8 cellular contexts compared by ENCODE assay signal in genomic region chr2:38274286-38275276, GRCh38.
DNase-seq lines count a peak whose midpoint lies in the region; ATAC-seq, FAIRE-seq and TF ChIP-seq lines count a peak whose summit lies in the region.

No MANE protein-coding gene starts in this region.

- ATAC-seq in GM21825 (IDR thresholded peaks at IDR 0.05; ENCODE audit: unreplicated experiment) (no peak), GM21723 (IDR thresholded peaks at IDR 0.05; ENCODE audit: unreplicated experiment) (no peak)

- H3K9me3 Mint-ChIP-seq in mesothelial cell of epicardium, result peaks cover 6% of the 10 kb centered on the region

- H3K4me3 ChIP-seq in AG04449 (ENCODE audit: low read depth, low read length), result no peak overlapping the region

- H3K36me3 Mint-ChIP-seq in mesothelial cell of epicardium, result peaks cover 4% of the 10 kb centered on the region

- no peak overlapping the region for H3K4me3 Mint-ChIP-seq in mesothelial cell of epicardium

- peak; percentile 40 for TF ChIP-seq CTCF in AG04449 (IDR thresholded peaks at IDR 0.05; ENCODE audit: insufficient read depth, low read length, missing control alignments)
- peak; percentile 65 for TF ChIP-seq CTCF in GM10248 (IDR thresholded peaks at IDR 0.05; ENCODE audit: control extremely low read depth, extremely low read depth, low read depth, missing control alignments)
- peak; percentile 78 for TF ChIP-seq CTCF in mesothelial cell of epicardium (IDR thresholded peaks at IDR 0.05; ENCODE audit: unreplicated experiment)

- peak; percentile 77 for FAIRE-seq in endometrium (lab: Jason Lieb, UNC)

- POLR2A ChIA-PET in AG04449 (lab: Yijun Ruan, JAX), result interaction anchor here (0.7 to 1.4 kb wide), 3 partner anchors 198 to 826 kb away, joined by 3 to 6 read pairs (median 4); partner anchors contain the start of gene CYP1B1
- POLR2A ChIA-PET in GM10248 (lab: Yijun Ruan, JAX), result interaction anchor here (0.6 to 0.7 kb wide), 2 partner anchors 21 to 421 kb away, joined by 6 to 8 read pairs; no protein-coding TSS in a partner anchor

- DNase-seq in AG04449 (ENCODE audit: low read depth, low spot score) (peak; percentile 37), GM10248 (ENCODE audit: extremely low spot score) (peak; percentile 65), NCI-H1105 (lab: John Stamatoyannopoulos, UW) (peak; percentile 57), SK-N-DZ (ENCODE audit: low spot score) (peak; percentile 86), mesothelial cell of epicardium (ENCODE audit: low spot score in 2 of 2, unreplicated experiment in 2 of 2) (no peak)

- peaks cover 24% of the 10 kb centered on the region for H3K4me1 Mint-ChIP-seq in mesothelial cell of epicardium

- H3K27me3 Mint-ChIP-seq in mesothelial cell of epicardium (ENCODE audit: low read depth), result no peaks in the 10 kb centered on the region

- peak overlapping the region; percentile 59 for H3K27ac Mint-ChIP-seq in mesothelial cell of epicardium

- CTCF ChIA-PET in AG04449 (lab: Yijun Ruan, JAX) (interaction anchor here (0.7 to 7.4 kb wide), 37 partner anchors 9 to 883 kb away, joined by 3 to 100 read pairs (median 6); partner anchors contain the start of gene CYP1B1), GM10248 (lab: Yijun Ruan, JAX) (interaction anchor here (0.6 to 3.6 kb wide), 58 partner anchors 8 to 884 kb away, joined by 3 to 27 read pairs (median 4); partner anchors contain the start of genes CYP1B1 and RMDN2)

Comparison
In these comparisons a context has a peak if more than half of its experiments do, and no peak if none do; other contexts are left out.
1. DNase-seq: peak in AG04449 (single experiment), GM10248 (single experiment), NCI-H1105 (single experiment) and SK-N-DZ (single experiment); none in mesothelial cell of epicardium (0 of 2).
2. Peak in every context shown above with its lines, with median percentiles within 50 percentile points of each other: CTCF ChIP-seq.